Comparison of ENCODE assay signal across 27 cellular contexts in the genomic region with DNA sequence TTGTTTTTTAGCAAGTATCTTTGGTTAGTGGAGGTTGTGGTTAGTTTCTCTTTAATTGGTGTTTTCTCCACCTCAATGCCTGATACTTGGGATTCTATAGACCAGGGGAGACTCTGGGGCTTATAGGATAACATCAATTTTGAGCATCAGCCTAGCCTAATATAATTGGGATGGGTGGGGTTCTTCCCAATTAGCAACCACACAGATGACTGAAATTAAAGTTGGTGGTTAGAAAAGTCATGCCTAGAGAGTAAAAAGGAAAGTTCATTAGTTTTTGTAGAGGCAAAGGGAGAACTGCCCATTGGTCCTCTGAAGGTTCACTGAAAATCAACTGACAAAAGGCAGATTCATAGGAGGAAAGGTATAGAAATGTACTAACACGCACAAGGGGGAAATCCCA.
"Had no signal": no experiment of that assay in that cellular context is flagged by ENCODE, and none has a peak within 500 bp of the region (broad histone marks: within the 10 kb centered on the region; RNA-seq: fewer than 3 reads in every experiment).

No MANE protein-coding gene starts in this region.

- ATAC-seq: stimulated activated effector memory CD8-positive, alpha-beta T cell treated with anti-CD3 and anti-CD28 coated beads, Interleukin-12 subunit alpha, Interleukin-12 subunit beta, amount 100 ng/mL, for 72 hours; stimulated activated memory B cell treated with anti-CD40 and anti-IgM and Interleukin-4, amounts not matched to agents 10 μg/mL and 1 μg/mL and 100 μg/mL, for 72 hours; stimulated activated naive B cell treated with anti-CD40 and anti-IgM and Interleukin-4, amounts not matched to agents 10 μg/mL and 1 μg/mL and 100 μg/mL, for 72 hours; stimulated activated naive CD8-positive, alpha-beta T cell treated with anti-CD3 and anti-CD28 coated beads, Interleukin-15, amount 100 ng/mL, for 72 hours; stimulated activated naive CD8-positive, alpha-beta T cell treated with anti-CD3 and anti-CD28 coated beads, Interleukin-15, Interleukin-2, amounts not matched to agents 100 U/mL and 50 U/mL, for 24 hours; upper lobe of right lung had no signal

- H3K27ac ChIP-seq: stomach, suprapubic skin, testis, thoracic aorta, thyroid gland, tibial artery, tibial nerve, transverse colon, upper lobe of left lung, upper lobe of right lung, uterus, vagina had no signal

- H3K4me3 ChIP-seq: stomach, suprapubic skin, testis, thoracic aorta, thyroid gland, tibial artery, tibial nerve, transverse colon, upper lobe of left lung, upper lobe of right lung, uterus, vagina had no signal

- FAIRE-seq: urothelium cell line had no signal

- H3K4me1 ChIP-seq: stomach, suprapubic skin, testis, thyroid gland, tibial artery, tibial nerve, upper lobe of left lung, upper lobe of right lung, uterus, vagina had no signal

- H3K36me3 ChIP-seq: stomach, suprapubic skin, thoracic aorta, thyroid gland, tibial artery, tibial nerve, transverse colon, upper lobe of left lung, upper lobe of right lung, uterus, vagina had no signal

- DNase-seq: stimulated activated CD4-positive, alpha-beta T cell treated with anti-CD3 and anti-CD28 coated beads, Interleukin-2, amount 100 ng/mL, for 48 hours; stimulated activated CD4-positive, alpha-beta T cell treated with anti-CD3 and anti-CD28 coated beads, Interleukin-4, amount 100 ng/mL, for 1 hour; stimulated activated CD4-positive, alpha-beta T cell treated with anti-CD3 and anti-CD28 coated beads, Interleukin-4, amount 100 ng/mL, for 24 hours; stimulated activated CD4-positive, alpha-beta T cell treated with anti-CD3 and anti-CD28 coated beads, Interleukin-4, amount 100 ng/mL, for 4 hours; stimulated activated CD8-positive, alpha-beta memory T cell treated with anti-CD3 and anti-CD28 coated beads, Interleukin-4, amount 100 ng/mL, for 48 hours; stimulated activated naive B cell treated with anti-CD40 and anti-IgM and Interleukin-4, amounts not matched to agents 10 μg/mL and 1 μg/mL and 100 μg/mL, for 72 hours; stimulated activated naive CD4-positive, alpha-beta T cell; stimulated activated naive CD4-positive, alpha-beta T cell treated with Interleukin-2 at 50 U/mL for 16 hours; stimulated activated naive CD8-positive, alpha-beta T cell treated with anti-CD3 and anti-CD28 coated beads, Interleukin-15, amount 100 ng/mL, for 72 hours; stimulated activated naive CD8-positive, alpha-beta T cell treated with anti-CD3 and anti-CD28 coated beads, Interleukin-15, Interleukin-2, amounts not matched to agents 100 U/mL and 50 U/mL, for 24 hours; stomach; substantia nigra; testis; thyroid gland; tibial artery; transverse colon; trophoblast cell; upper lobe of left lung; upper lobe of right lung; uterus had no signal

- H3K27me3 ChIP-seq: stomach, suprapubic skin, testis, thyroid gland, tibial artery, tibial nerve, transverse colon, upper lobe of left lung, upper lobe of right lung, uterus, vagina had no signal

- H3K9me3 ChIP-seq: suprapubic skin, testis, thoracic aorta, thyroid gland, tibial artery, tibial nerve, transverse colon, upper lobe of left lung, upper lobe of right lung, uterus, vagina had no signal
